In genomic region chr9:13857521-13857920, GRCh38 we compare ENCODE assay signal across 22 cellular contexts.
A peak's percentile ranks its signal among the peaks of the same experiment; 100 is the strongest.
DNase-seq lines count a peak whose midpoint lies in the region; ATAC-seq, FAIRE-seq and TF ChIP-seq lines count a peak whose summit lies in the region.
"Had no signal": no experiment of that assay in that cellular context is flagged by ENCODE, and none has a peak within 500 bp of the region (broad histone marks: within the 10 kb centered on the region; RNA-seq: fewer than 3 reads in every experiment).

No MANE protein-coding gene starts in this region.

- dilution Hi-C loops in keratinocyte (cut with MboI; ENCODE audit: extremely low pct_ligation_motif_present, low sequenced_read_pairs): no loop called here

- no peak for ATAC-seq in activated naive CD8-positive, alpha-beta T cell treated with anti-CD3 and anti-CD28 coated beads, Interleukin-2, amount 50 U/mL, for 24 hours
- ATAC-seq: A549 had no signal

- H3K4me2 ChIP-seq in keratinocyte (ENCODE audit: control insufficient read depth, extremely low read depth, insufficient read depth, low read depth, low read length): no peak overlapping the region
- H3K4me2 ChIP-seq: A549 had no signal

- H3K4me1 ChIP-seq in keratinocyte (ENCODE audit: control insufficient read depth, extremely low read depth, insufficient read depth, low read length) (peaks cover 11% of the 10 kb centered on the region), Peyer's patch (no peaks in the 10 kb centered on the region), transverse colon (peaks cover 0 to under 1% (median 0%) of the 10 kb centered on the region in 4 donors)
- H3K4me1 ChIP-seq: A549, adrenal gland had no signal

- peak; percentile 83 for FAIRE-seq in keratinocyte (lab: Jason Lieb, UNC)

- H3K27ac Mint-ChIP-seq in activated naive CD8-positive, alpha-beta T cell treated with anti-CD3 and anti-CD28 coated beads, Interleukin-2, amount 50 U/mL, for 24 hours: no peak overlapping the region

- H3K9me3 ChIP-seq in keratinocyte (ENCODE audit: control insufficient read depth, low read depth, low read length) (no peaks in the 10 kb centered on the region), Peyer's patch (no peaks in the 10 kb centered on the region), transverse colon (no peaks in the 10 kb centered on the region)
- H3K9me3 ChIP-seq: A549, adrenal gland had no signal

- intact Hi-C loops in transverse colon (cut with DNase I; ENCODE audit: low total_unique reads): no loop called here

- H3K36me3 Mint-ChIP-seq in activated naive CD8-positive, alpha-beta T cell treated with anti-CD3 and anti-CD28 coated beads, Interleukin-2, amount 50 U/mL, for 24 hours (ENCODE audit: low read depth): no peaks in the 10 kb centered on the region

- H3K27me3 Mint-ChIP-seq in activated naive CD8-positive, alpha-beta T cell treated with anti-CD3 and anti-CD28 coated beads, Interleukin-2, amount 50 U/mL, for 24 hours: no peaks in the 10 kb centered on the region

- H3K9me3 Mint-ChIP-seq in activated naive CD8-positive, alpha-beta T cell treated with anti-CD3 and anti-CD28 coated beads, Interleukin-2, amount 50 U/mL, for 24 hours: peaks cover 17% of the 10 kb centered on the region

- no peak for TF ChIP-seq EP300 in transverse colon (IDR thresholded peaks at IDR 0.05; ENCODE audit: low read depth)

- H3K4me3 ChIP-seq in keratinocyte (ENCODE audit: control insufficient read depth in 2 of 3, extremely low read depth in 1 of 3, insufficient read depth in 2 of 3, low read depth in 1 of 3, low read length in 3 of 3) (no peak overlapping the region), Peyer's patch (no peak overlapping the region), transverse colon (no peak overlapping the region)
- H3K4me3 ChIP-seq: A549, adrenal gland, dorsolateral prefrontal cortex had no signal

- H3K27me3 ChIP-seq in keratinocyte (ENCODE audit: control insufficient read depth, extremely low read depth, insufficient read depth, low read length) (no peaks in the 10 kb centered on the region), Peyer's patch (no peaks in the 10 kb centered on the region), transverse colon (no peaks in the 10 kb centered on the region)
- H3K27me3 ChIP-seq: adrenal gland, dorsolateral prefrontal cortex had no signal

- H3K4me3 Mint-ChIP-seq in activated naive CD8-positive, alpha-beta T cell treated with anti-CD3 and anti-CD28 coated beads, Interleukin-2, amount 50 U/mL, for 24 hours: no peak overlapping the region

- no peaks in the 10 kb centered on the region for H3K79me2 ChIP-seq in keratinocyte (ENCODE audit: control insufficient read depth, insufficient read depth, low read length)

- H2AFZ ChIP-seq in keratinocyte (ENCODE audit: control insufficient read depth, low read length): no peak overlapping the region

- DNase-seq in AG20443 (ENCODE audit: low spot score): peak; percentile 39
- peak; percentile 23 for DNase-seq in RKO (ENCODE audit: low spot score)
- no peak for DNase-seq in epithelial cell of prostate (ENCODE audit: low read depth, low spot score)
- no peak for DNase-seq in keratinocyte (ENCODE audit: low read depth, low spot score)
- DNase-seq in activated naive CD8-positive, alpha-beta T cell treated with anti-CD3 and anti-CD28 coated beads, Interleukin-2, amount 50 U/mL, for 24 hours: no peak
- no peak for DNase-seq in Peyer's patch
- no peak for DNase-seq in NCI-H128 (lab: John Stamatoyannopoulos, UW; ENCODE audit: unreplicated experiment)
- no peak for DNase-seq in transverse colon
- DNase-seq: activated CD4-positive, alpha-beta T cell treated with anti-CD3 and anti-CD28 coated beads, Interleukin-2, amount 50 U/mL, for 1 hour; activated CD8-positive, alpha-beta memory T cell treated with anti-CD3 and anti-CD28 coated beads, Interleukin-2, amount 50 U/mL, for 4 hours; adrenal gland; caudate nucleus; dorsolateral prefrontal cortex; head of caudate nucleus; MM.1S; retina; SHP77 treated with DMSO at 0.1 percent for 48 hours; stimulated activated CD4-positive, alpha-beta T cell treated with anti-CD3 and anti-CD28 coated beads, Interleukin-12 subunit alpha, Interleukin-12 subunit beta, amount 100 ng/mL, for 4 hours; substantia nigra; T-helper 1 cell had no signal

- no peak for TF ChIP-seq POLR2A in Peyer's patch (IDR thresholded peaks at IDR 0.05)
- no peak for TF ChIP-seq POLR2A in transverse colon (IDR thresholded peaks at IDR 0.05)

- in situ Hi-C loops in transverse colon (cut with MboI; ENCODE audit: low pct_ligation_motif_present in 1 of 4, low pct_unique_long_range_greater_than_20kb in 1 of 4, low sequenced_read_pairs in 3 of 4): no loop called here

- H3K9ac ChIP-seq in keratinocyte (ENCODE audit: control insufficient read depth, extremely low read depth, insufficient read depth, low read length): no peak overlapping the region

- no peaks in the 10 kb centered on the region for H4K20me1 ChIP-seq in keratinocyte (ENCODE audit: control insufficient read depth, extremely low read depth, insufficient read depth, low read length)

- no peak for TF ChIP-seq CTCF in keratinocyte (optimal IDR thresholded peaks at IDR 0.05 in 1 of 3, IDR thresholded peaks at IDR 0.05 in 1 of 3, conservative IDR thresholded peaks at IDR 0.05 in 1 of 3; ENCODE audit: extremely low read depth in 1 of 3, insufficient read depth in 2 of 3, low read length in 3 of 3)
- no peak for TF ChIP-seq CTCF in Peyer's patch (IDR thresholded peaks at IDR 0.05)
- TF ChIP-seq CTCF in transverse colon (IDR thresholded peaks at IDR 0.05): no peak

- peak overlapping the region; percentile 28 for H3K27ac ChIP-seq in epithelial cell of prostate
- H3K27ac ChIP-seq in keratinocyte (ENCODE audit: control insufficient read depth, insufficient read depth, low read length): no peak overlapping the region
- no peak overlapping the region for H3K27ac ChIP-seq in Peyer's patch
- H3K27ac ChIP-seq in transverse colon: no peak overlapping the region
- H3K27ac ChIP-seq: A549, adrenal gland, C4-2B, dorsolateral prefrontal cortex had no signal

- H3K9me1 ChIP-seq in keratinocyte (ENCODE audit: control insufficient read depth, extremely low read depth, insufficient read depth, low read length): no peaks in the 10 kb centered on the region

- no peaks in the 10 kb centered on the region for H3K4me1 Mint-ChIP-seq in activated naive CD8-positive, alpha-beta T cell treated with anti-CD3 and anti-CD28 coated beads, Interleukin-2, amount 50 U/mL, for 24 hours

- H3K36me3 ChIP-seq in keratinocyte (ENCODE audit: control insufficient read depth in 2 of 2, extremely low read depth in 1 of 2, insufficient read depth in 2 of 2, low read length in 2 of 2): no peaks in the 10 kb centered on the region
- no peaks in the 10 kb centered on the region for H3K36me3 ChIP-seq in Peyer's patch
- H3K36me3 ChIP-seq in transverse colon: no peaks in the 10 kb centered on the region
- H3K36me3 ChIP-seq: adrenal gland had no signal

Comparison
In these comparisons a context has a peak if more than half of its experiments do, and no peak if none do; other contexts are left out.
1. DNase-seq: peak in AG20443 (single experiment) and RKO (single experiment); none in epithelial cell of prostate (single experiment), keratinocyte (single experiment), activated naive CD8-positive, alpha-beta T cell treated with anti-CD3 and anti-CD28 coated beads, Interleukin-2, amount 50 U/mL, for 24 hours (single experiment), Peyer's patch (0 of 3), NCI-H128 (single experiment) and transverse colon (single experiment).